13 cellular contexts compared by ENCODE assay signal in genomic region chr6:20483902-20484497, GRCh38. TPM values are rescaled to one million over a fixed set of nuclear protein-coding genes. Genes with fewer than 3 reads are reported as not detected.
DNase-seq lines count a peak whose midpoint lies in the region; ATAC-seq and TF ChIP-seq lines count a peak whose summit lies in the region.
"Had no signal": no experiment of that assay in that cellular context is flagged by ENCODE, and none has a peak within 500 bp of the region (broad histone marks: within the 10 kb centered on the region; RNA-seq: fewer than 3 reads in every experiment).

No MANE protein-coding gene starts in this region.

- DNase-seq in Right ventricle myocardium superior = no peak
- DNase-seq in left ventricle myocardium inferior = no peak
- peak; percentile 84 for DNase-seq in NOMO-1 treated with DMSO at 0.1 percent for 48 hours (lab: John Stamatoyannopoulos, UW; ENCODE audit: unreplicated experiment)
- peak; percentile 25 for DNase-seq in fibroblast of mammary gland (ENCODE audit: low read depth)
- no peak for DNase-seq in upper lobe of left lung
- no peak for DNase-seq in activated gamma-delta T cell treated with Interleukin-2 at 50 U/mL for 16 hours
- DNase-seq: activated CD4-positive, alpha-beta T cell treated with anti-CD3 and anti-CD28 coated beads for 1 hour; activated gamma-delta T cell; central memory CD4-positive, alpha-beta T cell; kidney glomerular epithelial cell; trophoblast cell had no signal

- peaks cover 50% of the 10 kb centered on the region for H3K36me3 ChIP-seq in left ventricle myocardium inferior
- H3K36me3 ChIP-seq in upper lobe of left lung = peaks cover 0 to 8% (median 3%) of the 10 kb centered on the region in 4 donors

- H3K4me1 ChIP-seq in left ventricle myocardium inferior = peaks cover 7% of the 10 kb centered on the region
- peaks cover 0 to 9% (median 0%) of the 10 kb centered on the region in 4 donors for H3K4me1 ChIP-seq in upper lobe of left lung

- no peaks in the 10 kb centered on the region for H3K27me3 ChIP-seq in left ventricle myocardium inferior (ENCODE audit: low read depth)
- H3K27me3 ChIP-seq in upper lobe of left lung = no peaks in the 10 kb centered on the region

- no peaks in the 10 kb centered on the region for H3K9me3 ChIP-seq in left ventricle myocardium inferior (replicated peaks)
- no peaks in the 10 kb centered on the region for H3K9me3 ChIP-seq in upper lobe of left lung

- TF ChIP-seq CTCF in left ventricle myocardium inferior (IDR thresholded peaks at IDR 0.05; ENCODE audit: borderline replicate concordance) (no peak), fibroblast of mammary gland (conservative IDR thresholded peaks at IDR 0.05; ENCODE audit: control insufficient read depth, insufficient read depth, low read depth, low read length) (no peak), upper lobe of left lung (IDR thresholded peaks at IDR 0.05) (no peak)

- intact Hi-C loops in Right ventricle myocardium superior (cut with DNase I) = no loop called here
- intact Hi-C loops in left ventricle myocardium inferior (cut with micrococcal nuclease) = no loop called here

- WGBS in upper lobe of left lung, 2 donors = 68% methylated on average over 5 of the region's 5 CpGs

- no peak for TF ChIP-seq POLR2A in upper lobe of left lung (IDR thresholded peaks at IDR 0.05)

- H3K4me3 ChIP-seq in left ventricle myocardium inferior (no peak overlapping the region), fibroblast of mammary gland (ENCODE audit: control insufficient read depth, low read depth, low read length) (no peak overlapping the region), upper lobe of left lung (no peak overlapping the region)

- ATAC-seq in Right ventricle myocardium superior (ENCODE audit: poor library complexity) = peak; percentile 29
- peak in 1 of 2 donors; percentile 35 for ATAC-seq in upper lobe of left lung (ENCODE audit: low FRiP score in 2 of 2)
- ATAC-seq in HG03342 (IDR thresholded peaks at IDR 0.05; ENCODE audit: unreplicated experiment) = no peak
- no peak for ATAC-seq in GM19455 (IDR thresholded peaks at IDR 0.05; ENCODE audit: unreplicated experiment)

- no peak for TF ChIP-seq EP300 in upper lobe of left lung (IDR thresholded peaks at IDR 0.05)

- H3K27ac ChIP-seq in left ventricle myocardium inferior (replicated peaks) = no peak overlapping the region
- H3K27ac ChIP-seq in upper lobe of left lung = peak overlapping the region in 3 of 4 donors; percentile 45 to 80 (median 64)

RNA-seq across cellular contexts. Expression of gene CDKAL1, which starts 50.3 kb away (rescaled TPM):
- total RNA-seq in Right ventricle myocardium superior (10.2 TPM), left ventricle myocardium inferior (9.1 TPM), upper lobe of left lung (10 to 100 TPM in 4 of 6 donors, 1 to 10 TPM in 2; 9.4 to 22.6 (median 13.8) TPM)

Comparison
In these comparisons a context has a peak if more than half of its experiments do, and no peak if none do; other contexts are left out.
1. DNase-seq: peak in NOMO-1 treated with DMSO at 0.1 percent for 48 hours (single experiment) and fibroblast of mammary gland (single experiment); none in Right ventricle myocardium superior (single experiment), left ventricle myocardium inferior (single experiment), upper lobe of left lung (0 of 2) and activated gamma-delta T cell treated with Interleukin-2 at 50 U/mL for 16 hours (single experiment).